ENCODE assay signal across 8 cellular contexts in genomic region chr7:127392566-127393369, GRCh38. TPM values are rescaled to one million over a fixed set of nuclear protein-coding genes. Genes with fewer than 3 reads are reported as not detected.
A peak's percentile ranks its signal among the peaks of the same experiment; 100 is the strongest.
DNase-seq lines count a peak whose midpoint lies in the region; ATAC-seq, FAIRE-seq and TF ChIP-seq lines count a peak whose summit lies in the region.

ZNF800 (minus strand) TSS chr7:127392708; CDS start chr7:127391557, 1,151 bp downstream.

- H3K4me1 ChIP-seq in mucosa of descending colon (ENCODE audit: low read depth): peaks cover 8% of the 10 kb centered on the region

- no peaks in the 10 kb centered on the region for H3K36me3 ChIP-seq in mucosa of descending colon (ENCODE audit: low read depth)

- TF ChIP-seq CTCF in D721Med (IDR thresholded peaks at IDR 0.05; ENCODE audit: insufficient read depth, missing control alignments) (no peak), epithelial cell of esophagus (IDR thresholded peaks at IDR 0.05; ENCODE audit: insufficient read depth, low read depth, low read length, missing control alignments) (no peak), mucosa of descending colon (IDR thresholded peaks at IDR 0.05) (no peak)

- ATAC-seq in GM21515 (IDR thresholded peaks at IDR 0.05; ENCODE audit: unreplicated experiment): peak; percentile 79
- ATAC-seq in mucosa of descending colon: peak; percentile 96

- H3K4me3 ChIP-seq in epithelial cell of esophagus (ENCODE audit: low read length) (peak within 1 kb of the TSS; percentile 76), mucosa of descending colon (peak within 1 kb of the TSS; percentile 91)

- DNase-seq in D721Med (ENCODE audit: insufficient read length, low spot score): peak; percentile 72
- DNase-seq in HuH-7.5 (ENCODE audit: low spot score): peak; percentile 91
- peak; percentile 61 for DNase-seq in OCI-M2 (lab: John Stamatoyannopoulos, UW; ENCODE audit: unreplicated experiment)
- peak; percentile 82 for DNase-seq in activated T-cell treated with anti-CD3 and anti-CD28 coated beads for 4 hours
- peak; percentile 83 for DNase-seq in epithelial cell of esophagus (ENCODE audit: low read depth)
- peak; percentile 93 to 96 (median 94) for DNase-seq in mucosa of descending colon
- peak; percentile 81 for DNase-seq in stimulated activated CD8-positive, alpha-beta memory T cell treated with anti-CD3 and anti-CD28 coated beads, Interleukin-4, amount 100 ng/mL, for 24 hours (ENCODE audit: low read depth)

- intact Hi-C loops in mucosa of descending colon (cut with DNase I, micrococcal nuclease): no loop called here

- no peak for FAIRE-seq in D721Med (lab: Jason Lieb, UNC)

- H3K9me3 ChIP-seq in mucosa of descending colon: no peaks in the 10 kb centered on the region

RNA-seq across cellular contexts. Expression of gene ZNF800, which starts in this region (rescaled TPM):
- 10 to 100 TPM; 26.9 to 38.7 (median 35.6) TPM for total RNA-seq in mucosa of descending colon

Comparison
In these comparisons a context has a peak if more than half of its experiments do, and no peak if none do; other contexts are left out.
1. Peak in every context shown above with its lines: DNase-seq, ATAC-seq and H3K4me3 ChIP-seq.